ENCODE assay signal across 1 cellular context in genomic region chr10:113086282-113086681, GRCh38.
TF ChIP-seq lines count a peak whose summit lies in the region.

No MANE protein-coding gene starts in this region.

TF ChIP-seq in GM23338, 12 proteins besides CTCF, POLR2A, EP300 and RAD21 (continued from another document):
- TF ChIP-seq ZNF462 (CRISPR knock-in tag; IDR thresholded peaks at IDR 0.05) (no peak), REST (IDR thresholded peaks at IDR 0.05; ENCODE audit: unreplicated experiment) (no peak), EZH2phosphoT487 (IDR thresholded peaks at IDR 0.05; ENCODE audit: unreplicated experiment) (no peak), NANOG (IDR thresholded peaks at IDR 0.05; ENCODE audit: borderline replicate concordance) (no peak), STAT1 (IDR thresholded peaks at IDR 0.05; ENCODE audit: unreplicated experiment) (no peak), POLR2AphosphoS5 (IDR thresholded peaks at IDR 0.05; ENCODE audit: low read depth) (no peak), JUNB (IDR thresholded peaks at IDR 0.05; ENCODE audit: unreplicated experiment) (no peak)
